In genomic region chr14:31387091-31387490, GRCh38 we compare ENCODE assay signal across 23 cellular contexts. TPM values are rescaled to one million over a fixed set of nuclear protein-coding genes. Genes with fewer than 3 reads are reported as not detected.
DNase-seq lines count a peak whose midpoint lies in the region; ATAC-seq and TF ChIP-seq lines count a peak whose summit lies in the region.
"Had no signal": no experiment of that assay in that cellular context is flagged by ENCODE, and none has a peak within 500 bp of the region (broad histone marks: within the 10 kb centered on the region; RNA-seq: fewer than 3 reads in every experiment).

No MANE protein-coding gene starts in this region.

- CTCF ChIA-PET in activated CD8-positive, alpha-beta T cell treated with anti-CD3 and anti-CD28 coated beads for 36 hours (lab: Charles Lee): interaction anchor here (1.2 to 1.6 kb wide), 2 partner anchors 62 to 403 kb away, joined by 3 to 6 read pairs; no protein-coding TSS in a partner anchor
- CTCF ChIA-PET in activated CD8-positive, alpha-beta T cell treated with anti-CD3 and anti-CD28 coated beads, Interleukin-2, amount 10 ng/mL, durations not matched to agents 7 days and 5 days (lab: Charles Lee): interaction anchor here (0.8 to 1.3 kb wide), 3 partner anchors 24 to 33 kb away, joined by 3 to 4 read pairs (median 3); partner anchors contain the start of gene HEATR5A
- CTCF ChIA-PET in Panc1 (lab: Charles Lee): no interaction called here

- H3K27me3 Mint-ChIP-seq in activated CD8-positive, alpha-beta T cell treated with anti-CD3 and anti-CD28 coated beads for 36 hours: no peaks in the 10 kb centered on the region
- H3K27me3 Mint-ChIP-seq in activated CD8-positive, alpha-beta T cell treated with anti-CD3 and anti-CD28 coated beads, Interleukin-2, amount 10 ng/mL, durations not matched to agents 7 days and 5 days (ENCODE audit: low read depth): no peaks in the 10 kb centered on the region
- H3K27me3 Mint-ChIP-seq in naive thymus-derived CD8-positive, alpha-beta T cell: no peaks in the 10 kb centered on the region

- no peaks in the 10 kb centered on the region for H3K27me3 ChIP-seq in Panc1 (ENCODE audit: control insufficient read depth, insufficient read depth, low read length)
- no peaks in the 10 kb centered on the region for H3K27me3 ChIP-seq in sigmoid colon
- no peaks in the 10 kb centered on the region for H3K27me3 ChIP-seq in ascending aorta
- H3K27me3 ChIP-seq: SJSA1 had no signal

- no peak for TF ChIP-seq CTCF in activated CD8-positive, alpha-beta T cell treated with anti-CD3 and anti-CD28 coated beads for 36 hours (IDR thresholded peaks at IDR 0.05)
- TF ChIP-seq CTCF in Panc1 (IDR thresholded peaks at IDR 0.05) (0 out of 2 replicates have a peak, but pooled peaks have one; percentile 5), sigmoid colon (IDR thresholded peaks at IDR 0.05) (no peak), ascending aorta (IDR thresholded peaks at IDR 0.05) (no peak)

- DNase-seq in activated CD8-positive, alpha-beta T cell treated with anti-CD3 and anti-CD28 coated beads for 36 hours: no peak
- no peak for DNase-seq in activated CD8-positive, alpha-beta T cell treated with anti-CD3 and anti-CD28 coated beads, Interleukin-2, amount 10 ng/mL, durations not matched to agents 7 days and 5 days
- no peak for DNase-seq in Panc1 (ENCODE audit: low read depth, low spot score)
- DNase-seq in iPS-NIHi11 (ENCODE audit: low spot score): peak; percentile 35
- DNase-seq in naive thymus-derived CD8-positive, alpha-beta T cell: no peak
- no peak for DNase-seq in DMS53 (lab: John Stamatoyannopoulos, UW)
- DNase-seq in sigmoid colon: no peak
- DNase-seq in ascending aorta (ENCODE audit: low spot score in 2 of 2): no peak
- DNase-seq: 8988T, EL, GF-D8, KG1, NCI-H1105, NCI-H146, NCI-H2029, NCI-H226, NCI-H510A treated with DMSO at 0.1 percent for 48 hours, NCI-H774, T-helper 1 cell had no signal

- H3K4me3 Mint-ChIP-seq in activated CD8-positive, alpha-beta T cell treated with anti-CD3 and anti-CD28 coated beads for 36 hours: no peak overlapping the region
- no peak overlapping the region for H3K4me3 Mint-ChIP-seq in activated CD8-positive, alpha-beta T cell treated with anti-CD3 and anti-CD28 coated beads, Interleukin-2, amount 10 ng/mL, durations not matched to agents 7 days and 5 days
- no peak overlapping the region for H3K4me3 Mint-ChIP-seq in naive thymus-derived CD8-positive, alpha-beta T cell

- H3K9me3 Mint-ChIP-seq in activated CD8-positive, alpha-beta T cell treated with anti-CD3 and anti-CD28 coated beads for 36 hours: no peaks in the 10 kb centered on the region
- no peaks in the 10 kb centered on the region for H3K9me3 Mint-ChIP-seq in activated CD8-positive, alpha-beta T cell treated with anti-CD3 and anti-CD28 coated beads, Interleukin-2, amount 10 ng/mL, durations not matched to agents 7 days and 5 days (ENCODE audit: insufficient read depth)
- H3K9me3 Mint-ChIP-seq in naive thymus-derived CD8-positive, alpha-beta T cell: no peaks in the 10 kb centered on the region

- ATAC-seq in activated CD8-positive, alpha-beta T cell treated with anti-CD3 and anti-CD28 coated beads for 36 hours: no peak
- ATAC-seq in activated CD8-positive, alpha-beta T cell treated with anti-CD3 and anti-CD28 coated beads, Interleukin-2, amount 10 ng/mL, durations not matched to agents 7 days and 5 days: no peak
- no peak for ATAC-seq in Panc1
- ATAC-seq in naive thymus-derived CD8-positive, alpha-beta T cell: no peak
- ATAC-seq: Right ventricle myocardium inferior had no signal

- no peak for TF ChIP-seq POLR2A in sigmoid colon (IDR thresholded peaks at IDR 0.05)

- TF ChIP-seq EP300 in sigmoid colon (IDR thresholded peaks at IDR 0.05): no peak

- H3K4me3 ChIP-seq in Panc1 (ENCODE audit: low read depth in 2 of 2, low read length in 2 of 2) (no peak overlapping the region), sigmoid colon (no peak overlapping the region), ascending aorta (no peak overlapping the region)
- H3K4me3 ChIP-seq: SJSA1 had no signal

- in situ Hi-C loops in Panc1 (cut with HindIII; ENCODE audit: low pct_unique_long_range_greater_than_20kb, low sequenced_read_pairs): no loop called here

- H3K4me1 ChIP-seq in Panc1 (ENCODE audit: control insufficient read depth, insufficient read depth, low read length) (no peaks in the 10 kb centered on the region), sigmoid colon (peaks cover 0 to 21% (median 4%) of the 10 kb centered on the region in 4 donors), ascending aorta (no peaks in the 10 kb centered on the region)
- H3K4me1 ChIP-seq: SJSA1 had no signal

- POLR2A ChIA-PET in activated CD8-positive, alpha-beta T cell treated with anti-CD3 and anti-CD28 coated beads for 36 hours (lab: Charles Lee): no interaction called here
- POLR2A ChIA-PET in activated CD8-positive, alpha-beta T cell treated with anti-CD3 and anti-CD28 coated beads, Interleukin-2, amount 10 ng/mL, durations not matched to agents 7 days and 5 days (lab: Charles Lee): no interaction called here
- POLR2A ChIA-PET in Panc1 (lab: Charles Lee): no interaction called here
- POLR2A ChIA-PET in naive thymus-derived CD8-positive, alpha-beta T cell (lab: Charles Lee): interaction anchor here (0.7 kb wide), 1 partner anchor 39 kb away, joined by 4 read pairs; no protein-coding TSS in a partner anchor

- H3K27ac ChIP-seq in Panc1 (ENCODE audit: low read length) (no peak overlapping the region), sigmoid colon (no peak overlapping the region), ascending aorta (no peak overlapping the region)
- H3K27ac ChIP-seq: C4-2B, HL-60, SJSA1 had no signal

- intact Hi-C loops in activated CD8-positive, alpha-beta T cell treated with anti-CD3 and anti-CD28 coated beads for 36 hours (cut with micrococcal nuclease): no loop called here
- intact Hi-C loops in Panc1 (cut with micrococcal nuclease; ENCODE audit: unreplicated experiment) (no loop called here), sigmoid colon (cut with DNase I) (no loop called here), ascending aorta (cut with DNase I) (loop anchor here (10.0 kb wide), 1 partner anchor 58 kb away; no protein-coding TSS in a partner anchor)

- 90 to 97% methylated on average over 7 of the region's 7 CpGs for WGBS in sigmoid colon, 2 donors

- peaks cover 26% of the 10 kb centered on the region for H3K4me1 Mint-ChIP-seq in activated CD8-positive, alpha-beta T cell treated with anti-CD3 and anti-CD28 coated beads for 36 hours (ENCODE audit: low read depth)
- peaks cover 13% of the 10 kb centered on the region for H3K4me1 Mint-ChIP-seq in activated CD8-positive, alpha-beta T cell treated with anti-CD3 and anti-CD28 coated beads, Interleukin-2, amount 10 ng/mL, durations not matched to agents 7 days and 5 days (ENCODE audit: low read depth)
- H3K4me1 Mint-ChIP-seq in naive thymus-derived CD8-positive, alpha-beta T cell: peaks cover 0 to 4% (median 0%) of the 10 kb centered on the region in 4 donors

- H3K36me3 ChIP-seq in Panc1 (ENCODE audit: control insufficient read depth, insufficient read depth, low read length): peaks cover under 1% of the 10 kb centered on the region; the same call in 1 of the 2 replicates
- H3K36me3 ChIP-seq in sigmoid colon: peaks cover 0 to 65% (median 10%) of the 10 kb centered on the region in 4 donors
- peaks cover 21 to 38% of the 10 kb centered on the region in 2 donors for H3K36me3 ChIP-seq in ascending aorta

- BruUV-seq in Panc1 (replicated peaks; lab: Mats Ljungman, UMichigan): no TSS peak

- H3K27ac Mint-ChIP-seq in activated CD8-positive, alpha-beta T cell treated with anti-CD3 and anti-CD28 coated beads for 36 hours: peak overlapping the region; percentile 12
- H3K27ac Mint-ChIP-seq in activated CD8-positive, alpha-beta T cell treated with anti-CD3 and anti-CD28 coated beads, Interleukin-2, amount 10 ng/mL, durations not matched to agents 7 days and 5 days: no peak overlapping the region
- peak overlapping the region in 1 of 10 donors; percentile 20 for H3K27ac Mint-ChIP-seq in naive thymus-derived CD8-positive, alpha-beta T cell

- H3K9me3 ChIP-seq in Panc1 (ENCODE audit: control insufficient read depth, insufficient read depth, low read depth, low read length): no peaks in the 10 kb centered on the region
- H3K9me3 ChIP-seq in sigmoid colon: no peaks in the 10 kb centered on the region
- H3K9me3 ChIP-seq in ascending aorta: no peaks in the 10 kb centered on the region
- H3K9me3 ChIP-seq: SJSA1 had no signal

- peaks cover 8% of the 10 kb centered on the region for H3K36me3 Mint-ChIP-seq in activated CD8-positive, alpha-beta T cell treated with anti-CD3 and anti-CD28 coated beads for 36 hours (ENCODE audit: low read depth)
- no peaks in the 10 kb centered on the region for H3K36me3 Mint-ChIP-seq in activated CD8-positive, alpha-beta T cell treated with anti-CD3 and anti-CD28 coated beads, Interleukin-2, amount 10 ng/mL, durations not matched to agents 7 days and 5 days (ENCODE audit: low read depth)
- peaks cover 0 to 26% (median 6%) of the 10 kb centered on the region in 3 donors for H3K36me3 Mint-ChIP-seq in naive thymus-derived CD8-positive, alpha-beta T cell

RNA-seq across cellular contexts. Expression of gene HEATR5A, which starts 33.3 kb away (rescaled TPM):
- 10 to 100 TPM; 12.7 to 15.7 TPM for total RNA-seq in activated CD8-positive, alpha-beta T cell treated with anti-CD3 and anti-CD28 coated beads for 36 hours
- total RNA-seq in activated CD8-positive, alpha-beta T cell treated with anti-CD3 and anti-CD28 coated beads, Interleukin-2, amount 10 ng/mL, durations not matched to agents 7 days and 5 days: 1 to 10 TPM; 8.5 to 9.4 TPM
- total RNA-seq in Panc1 (2021; ENCODE audit: unreplicated experiment) (22.0 TPM), sigmoid colon (10 to 100 TPM; 27.6 to 41.9 (median 36.0) TPM), ascending aorta (11.6 TPM)
- polyA plus RNA-seq in Panc1 (2012; ENCODE audit: insufficient read length): 6.4 TPM
- 10 to 100 TPM; 11.5 to 13.8 TPM for total RNA-seq in naive thymus-derived CD8-positive, alpha-beta T cell
- polyA plus RNA-seq in naive thymus-derived CD8-positive, alpha-beta T cell: 1 to 10 TPM; 4.0 to 5.9 (median 5.5) TPM
- 10 to 100 TPM in 2 of 3 donors, 1 to 10 TPM in 1; 9.3 to 28.7 (median 10.2) TPM for polyA plus RNA-seq in sigmoid colon
